ENCODE assay signal across 10 cellular contexts in the genomic region with DNA sequence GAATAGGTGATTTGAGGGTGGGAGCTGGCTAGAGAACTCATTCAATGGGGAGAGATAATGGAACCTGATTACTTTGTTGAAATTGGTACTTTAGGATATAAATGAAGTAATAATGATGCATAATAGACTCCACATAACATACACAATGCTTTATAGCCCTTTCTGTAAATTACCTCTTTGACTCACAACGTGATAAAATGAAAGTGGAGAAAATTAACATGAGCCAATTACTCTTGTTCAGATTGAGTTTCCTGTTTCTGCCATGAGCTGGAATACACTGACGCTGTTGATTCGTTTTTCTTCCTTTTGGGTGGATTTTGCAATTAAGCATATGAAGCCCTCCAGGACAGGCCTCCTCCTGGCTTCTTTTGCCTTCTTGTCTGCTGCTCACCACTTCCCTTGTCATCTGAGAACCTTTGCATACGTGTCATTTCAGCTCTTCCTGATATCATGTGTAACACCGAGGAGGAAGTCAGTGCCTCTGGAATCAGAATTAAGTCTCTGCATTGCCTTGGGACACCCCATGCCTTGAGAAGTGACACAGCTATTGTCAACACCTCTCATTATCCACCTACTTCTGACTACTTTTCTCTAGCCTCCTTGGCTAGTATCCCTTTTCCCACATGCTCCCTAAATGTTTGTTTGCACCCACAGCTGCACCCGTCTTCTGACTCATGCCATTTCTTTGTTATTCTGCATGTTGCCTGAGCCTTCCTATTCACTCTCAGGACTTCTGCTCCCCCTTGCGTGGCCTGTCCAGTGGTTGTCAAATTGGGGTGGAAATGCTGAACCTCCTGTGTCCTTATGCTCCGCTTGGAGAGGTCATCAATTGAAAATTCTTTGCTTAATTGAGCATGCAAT.
DNase-seq lines count a peak whose midpoint lies in the region; ATAC-seq and TF ChIP-seq lines count a peak whose summit lies in the region.
"Had no signal": no experiment of that assay in that cellular context is flagged by ENCODE, and none has a peak within 500 bp of the region (broad histone marks: within the 10 kb centered on the region; RNA-seq: fewer than 3 reads in every experiment).

No MANE protein-coding gene starts in this region.

- no peaks in the 10 kb centered on the region for H3K36me3 Mint-ChIP-seq in activated T-helper 2 cell treated with anti-CD3 and anti-CD28 coated beads, Interferon-gamma antibody, Interleukin-2, Interleukin-4, amounts not matched to agents 10 μg/mL and 5 μg/mL and 100 μg/mL, durations not matched to agents 14 hours and 24 hours and 36 hours (ENCODE audit: low read depth)
- H3K36me3 Mint-ChIP-seq: naive B cell had no signal

- peak overlapping the region in 4 of 10 experiments; percentile 3 to 30 (median 14); a peak in 4 of 20 replicates for H3K4me3 ChIP-seq in BLaER1 treated with 17β-estradiol and CSF1 and Interleukin-3, amounts not matched to agents 10 nM and 100 nM
- H3K4me3 ChIP-seq in lower lobe of right lung, result peak overlapping the region; percentile 9

- H3K4me1 Mint-ChIP-seq in activated T-helper 2 cell treated with anti-CD3 and anti-CD28 coated beads, Interferon-gamma antibody, Interleukin-2, Interleukin-4, amounts not matched to agents 10 μg/mL and 5 μg/mL and 100 μg/mL, durations not matched to agents 14 hours and 24 hours and 36 hours (ENCODE audit: low read depth), result peaks cover 12% of the 10 kb centered on the region

- in situ Hi-C loops in KBM-7 (cut with MboI; ENCODE audit: low pct_unique_long_range_greater_than_20kb, low sequenced_read_pairs), result no loop called here

- H3K4me3 Mint-ChIP-seq in activated T-helper 2 cell treated with anti-CD3 and anti-CD28 coated beads, Interferon-gamma antibody, Interleukin-2, Interleukin-4, amounts not matched to agents 10 μg/mL and 5 μg/mL and 100 μg/mL, durations not matched to agents 14 hours and 24 hours and 36 hours (ENCODE audit: low read depth), result no peak overlapping the region

- no peaks in the 10 kb centered on the region for H3K9me3 Mint-ChIP-seq in activated T-helper 2 cell treated with anti-CD3 and anti-CD28 coated beads, Interferon-gamma antibody, Interleukin-2, Interleukin-4, amounts not matched to agents 10 μg/mL and 5 μg/mL and 100 μg/mL, durations not matched to agents 14 hours and 24 hours and 36 hours
- H3K9me3 Mint-ChIP-seq: naive B cell had no signal

- no peaks in the 10 kb centered on the region for H3K27me3 ChIP-seq in BLaER1 treated with 17β-estradiol and CSF1 and Interleukin-3, amounts not matched to agents 10 nM and 100 nM
- H3K27me3 ChIP-seq in lower lobe of right lung (ENCODE audit: low read depth), result no peaks in the 10 kb centered on the region

- intact Hi-C loops in activated T-helper 2 cell treated with anti-CD3 and anti-CD28 coated beads, Interferon-gamma antibody, Interleukin-2, Interleukin-4, amounts not matched to agents 10 μg/mL and 5 μg/mL and 100 μg/mL, durations not matched to agents 14 hours and 24 hours and 36 hours (cut with micrococcal nuclease), result no loop called here
- intact Hi-C loops in lower lobe of right lung (cut with DNase I), result no loop called here

- H3K9me3 ChIP-seq in BLaER1 treated with 17β-estradiol and CSF1 and Interleukin-3, amounts not matched to agents 10 nM and 100 nM (replicated peaks in 1 of 11), result no peaks in the 10 kb centered on the region
- H3K9me3 ChIP-seq in lower lobe of right lung, result no peaks in the 10 kb centered on the region

- H3K36me3 ChIP-seq in BLaER1 treated with 17β-estradiol and CSF1 and Interleukin-3, amounts not matched to agents 10 nM and 100 nM, result peaks cover 0 to 25% (median 3%) of the 10 kb centered on the region in 11 experiments; a peak in 6 of 22 replicates
- no peaks in the 10 kb centered on the region for H3K36me3 ChIP-seq in lower lobe of right lung

- peaks cover 13% of the 10 kb centered on the region for H3K27me3 Mint-ChIP-seq in activated T-helper 2 cell treated with anti-CD3 and anti-CD28 coated beads, Interferon-gamma antibody, Interleukin-2, Interleukin-4, amounts not matched to agents 10 μg/mL and 5 μg/mL and 100 μg/mL, durations not matched to agents 14 hours and 24 hours and 36 hours (ENCODE audit: low read depth)
- H3K27me3 Mint-ChIP-seq: naive B cell had no signal

- peak overlapping the region; percentile 36 for H3K27ac Mint-ChIP-seq in activated T-helper 2 cell treated with anti-CD3 and anti-CD28 coated beads, Interferon-gamma antibody, Interleukin-2, Interleukin-4, amounts not matched to agents 10 μg/mL and 5 μg/mL and 100 μg/mL, durations not matched to agents 14 hours and 24 hours and 36 hours

- peaks cover 62 to 100% (median 100%) of the 10 kb centered on the region in 10 experiments for H3K4me1 ChIP-seq in BLaER1 treated with 17β-estradiol and CSF1 and Interleukin-3, amounts not matched to agents 10 nM and 100 nM
- H3K4me1 ChIP-seq in lower lobe of right lung, result peaks cover 83% of the 10 kb centered on the region

- peaks cover 0 to 100% (median 45%) of the 10 kb centered on the region in 11 experiments; a peak in 14 of 22 replicates for H4K20me1 ChIP-seq in BLaER1 treated with 17β-estradiol and CSF1 and Interleukin-3, amounts not matched to agents 10 nM and 100 nM

- peak overlapping the region in 10 of 11 experiments; percentile 7 to 77 (median 53); a peak in 15 of 22 replicates for H3K9ac ChIP-seq in BLaER1 treated with 17β-estradiol and CSF1 and Interleukin-3, amounts not matched to agents 10 nM and 100 nM

- peak overlapping the region; percentile 69 to 95 (median 86) for H3K4me2 ChIP-seq in BLaER1 treated with 17β-estradiol and CSF1 and Interleukin-3, amounts not matched to agents 10 nM and 100 nM

- H3K27ac ChIP-seq in BLaER1 treated with 17β-estradiol and CSF1 and Interleukin-3, amounts not matched to agents 10 nM and 100 nM, result peak overlapping the region; percentile 76 to 92 (median 85); a peak in 21 of 22 replicates
- peak overlapping the region; percentile 52 for H3K27ac ChIP-seq in lower lobe of right lung

- peak; percentile 86 for DNase-seq in KBM-7
- DNase-seq in activated T-helper 2 cell treated with anti-CD3 and anti-CD28 coated beads, Interferon-gamma antibody, Interleukin-2, Interleukin-4, amounts not matched to agents 10 μg/mL and 5 μg/mL and 100 μg/mL, durations not matched to agents 14 hours and 24 hours and 36 hours (ENCODE audit: low spot score), result no peak
- DNase-seq in lower lobe of right lung, result no peak
- DNase-seq in NCI-H526 treated with DMSO at 0.1 percent for 48 hours (lab: John Stamatoyannopoulos, UW), result no peak
- DNase-seq in activated naive CD4-positive, alpha-beta T cell treated with Interleukin-2 at 50 U/mL for 16 hours, result no peak
- no peak for DNase-seq in AG20443 (ENCODE audit: low spot score)
- DNase-seq: activated CD4-positive, CD25-positive, alpha-beta regulatory T cell treated with anti-CD3 and anti-CD28 coated beads, Interleukin-2, amount 50 U/mL, for 72 hours; naive B cell had no signal

- peak; percentile 26 to 52 for ATAC-seq in lower lobe of right lung
- no peak for ATAC-seq in GM18907 (IDR thresholded peaks at IDR 0.05; ENCODE audit: unreplicated experiment)

- TF ChIP-seq CTCF in lower lobe of right lung (IDR thresholded peaks at IDR 0.05), result no peak
